In genomic region chr14:35825968-35826217, GRCh38 we compare ENCODE assay signal across 8 cellular contexts. TPM values are rescaled to one million over a fixed set of nuclear protein-coding genes. Genes with fewer than 3 reads are reported as not detected.
A peak's percentile ranks its signal among the peaks of the same experiment; 100 is the strongest.
DNase-seq lines count a peak whose midpoint lies in the region; ATAC-seq, FAIRE-seq and TF ChIP-seq lines count a peak whose summit lies in the region.

No MANE protein-coding gene starts in this region.

- H3K27ac ChIP-seq in A549, result peak overlapping the region; percentile 12 to 78; a peak in 5 of 6 replicates
- no peak overlapping the region for H3K27ac ChIP-seq in HUES6 (ENCODE audit: low read depth, low read length)

- H3K9me3 ChIP-seq in A549 (no peaks in the 10 kb centered on the region), HUES6 (ENCODE audit: control insufficient read depth, insufficient read depth, low read depth, low read length) (no peaks in the 10 kb centered on the region), mucosa of stomach (ENCODE audit: control insufficient read depth, low read length) (no peaks in the 10 kb centered on the region)

- ATAC-seq in A549, result no peak
- ATAC-seq in activated CD4-positive, CD25-positive, alpha-beta regulatory T cell treated with anti-CD3 and anti-CD28 coated beads, Interleukin-2, amount 50 U/mL, for 24 hours, result no peak
- no peak for ATAC-seq in HG03045 (IDR thresholded peaks at IDR 0.05; ENCODE audit: unreplicated experiment)

- H3K27me3 ChIP-seq in HUES6 (ENCODE audit: control insufficient read depth, insufficient read depth, low read length) (no peaks in the 10 kb centered on the region), mucosa of stomach (ENCODE audit: control insufficient read depth, insufficient read depth, low read length) (no peaks in the 10 kb centered on the region)

- H3K36me3 ChIP-seq in HUES6 (ENCODE audit: control insufficient read depth, insufficient read depth, low read length) (no peaks in the 10 kb centered on the region), mucosa of stomach (ENCODE audit: control insufficient read depth, insufficient read depth, low read length) (no peaks in the 10 kb centered on the region)

- TF ChIP-seq CTCF in A549 (IDR thresholded peaks at IDR 0.05), result no peak
- TF ChIP-seq CTCF in cardiac fibroblast (IDR thresholded peaks at IDR 0.05; ENCODE audit: low read depth, low read length), result no peak

- TF ChIP-seq POLR2A in A549 (IDR thresholded peaks at IDR 0.05; ENCODE audit: low read length), result no peak

- peak overlapping the region; percentile 68 for H3K4me3 ChIP-seq in A549
- peak overlapping the region; percentile 87 for H3K4me3 ChIP-seq in HUES6 (ENCODE audit: low read depth, low read length)
- peak overlapping the region; percentile 75 to 81 for H3K4me3 ChIP-seq in cardiac fibroblast (replicated peaks in 1 of 2; ENCODE audit: low read depth in 2 of 2, low read length in 2 of 2)
- peak overlapping the region; percentile 75 for H3K4me3 ChIP-seq in mucosa of stomach (ENCODE audit: low read length)

- peak; percentile 7 for FAIRE-seq in A549 (lab: Jason Lieb, UNC)

- peaks cover 4% of the 10 kb centered on the region; the same call in 1 of the 3 replicates for H3K4me1 ChIP-seq in A549
- H3K4me1 ChIP-seq in HUES6 (ENCODE audit: control insufficient read depth, insufficient read depth, low read length), result peaks cover 6% of the 10 kb centered on the region
- H3K4me1 ChIP-seq in mucosa of stomach (ENCODE audit: control insufficient read depth, insufficient read depth, low read length), result peaks cover 4% of the 10 kb centered on the region

- CTCF ChIA-PET in A549 (lab: Yijun Ruan, JAX), result interaction anchor here (0.8 to 1.1 kb wide), 6 partner anchors 8 to 699 kb away, joined by 3 to 6 read pairs (median 4); no protein-coding TSS in a partner anchor

- peak overlapping the region; percentile 78 for H3K4me2 ChIP-seq in A549

- no peak for TF ChIP-seq RAD21 in A549 (conservative IDR thresholded peaks at IDR 0.05 in 1 of 2, IDR thresholded peaks at IDR 0.05 in 1 of 2)

- POLR2A ChIA-PET in A549 (lab: Yijun Ruan, JAX), result interaction anchor here (0.5 to 2.2 kb wide), 19 partner anchors 8 to 1372 kb away, joined by 3 to 21 read pairs (median 5); partner anchors contain the start of genes MBIP, MIPOL1 and RALGAPA1

- DNase-seq in A549 (ENCODE audit: low read depth in 1 of 2, low spot score in 1 of 2) (no peak), cardiac fibroblast (ENCODE audit: low read depth in 2 of 2) (no peak), COLO668 (lab: John Stamatoyannopoulos, UW; ENCODE audit: unreplicated experiment) (no peak), islet precursor cell (no peak)

- TF ChIP-seq EP300 in A549 (IDR thresholded peaks at IDR 0.05), result no peak

- WGBS in A549 (ENCODE audit: missing lambda C conversion rate), result under 1% methylated on average over 6 of the region's 6 CpGs

- H3K9ac ChIP-seq in HUES6 (ENCODE audit: low read length) (peak overlapping the region; percentile 59), mucosa of stomach (ENCODE audit: low read length) (no peak overlapping the region)

TF ChIP-seq in A549, 52 proteins besides CTCF, POLR2A, EP300 and RAD21:
- TF ChIP-seq USF2 (IDR thresholded peaks at IDR 0.05) (no peak), CBX2 (IDR thresholded peaks at IDR 0.05; ENCODE audit: borderline replicate concordance, low read depth) (no peak), REST (IDR thresholded peaks at IDR 0.05) (no peak)

RNA-seq across cellular contexts. Expression of gene BRMS1L, which starts 0.2 kb away (rescaled TPM):
- 11.0 and 17.0 TPM in 2 replicates for polyA plus RNA-seq in A549 (2011; rRNA removed)
- 4.9 and 5.0 TPM in 2 replicates for polyA plus RNA-seq in A549 (2012; cell fraction: cytosol; rRNA removed)
- polyA plus RNA-seq in A549 (2012; cell fraction: nucleus; rRNA removed), result 2.1 and 4.1 TPM in 2 replicates
- 18.1 to 20.8 TPM (median 20.0 TPM) in 3 replicates for polyA plus RNA-seq in A549 (2017; fragmentation: RNase III; extraction: RNeasy Plus Mini Kit Qiagen cat#74134 plus additional on column Dnase treatment)
- 2.3 and 3.7 TPM in 2 replicates for polyA minus RNA-seq in A549 (2011; rRNA and poly(A)+ RNA removed)

RNA-seq across cellular contexts. Expression of gene RALGAPA1, which starts 16.8 kb away (rescaled TPM):
- polyA plus RNA-seq in A549 (2011; rRNA removed) (17.1 and 17.7 TPM in 2 replicates), A549 (2017; fragmentation: RNase III; extraction: RNeasy Plus Mini Kit Qiagen cat#74134 plus additional on column Dnase treatment) (7.1 to 8.2 TPM (median 8.0 TPM) in 3 replicates)
- polyA plus RNA-seq in A549 (2012; cell fraction: cytosol; rRNA removed), result 2.4 and 2.8 TPM in 2 replicates
- polyA plus RNA-seq in A549 (2012; cell fraction: nucleus; rRNA removed), result 4.7 and 7.7 TPM in 2 replicates
- polyA minus RNA-seq in A549 (2011; rRNA and poly(A)+ RNA removed), result 27.5 and 35.4 TPM in 2 replicates
